In genomic region chr15:37132826-37133417, GRCh38 we compare ENCODE assay signal across 2 cellular contexts.
A peak's percentile ranks its signal among the peaks of the same experiment; 100 is the strongest.
TF ChIP-seq lines count a peak whose summit lies in the region.

No MANE protein-coding gene starts in this region.

TF ChIP-seq in HepG2, 621 proteins besides CTCF, POLR2A, EP300 and RAD21:
- no peak for TF ChIP-seq HDAC2 (CRISPR knock-in tag; IDR thresholded peaks at IDR 0.05)
- TF ChIP-seq GATA4 (IDR thresholded peaks at IDR 0.05; ENCODE audit: borderline replicate concordance, low read depth), result no peak
- TF ChIP-seq SNRNP70 (IDR thresholded peaks at IDR 0.05; ENCODE audit: low read depth, low read length), result 0 out of 2 replicates have a peak, but pooled peaks have one; percentile 72
- TF ChIP-seq ZNF101 (CRISPR knock-in tag; IDR thresholded peaks at IDR 0.05; ENCODE audit: borderline replicate concordance, low read depth), result no peak
- no peak for TF ChIP-seq NKX3-1 (CRISPR knock-in tag; IDR thresholded peaks at IDR 0.05)
- TF ChIP-seq, protein P1, sequence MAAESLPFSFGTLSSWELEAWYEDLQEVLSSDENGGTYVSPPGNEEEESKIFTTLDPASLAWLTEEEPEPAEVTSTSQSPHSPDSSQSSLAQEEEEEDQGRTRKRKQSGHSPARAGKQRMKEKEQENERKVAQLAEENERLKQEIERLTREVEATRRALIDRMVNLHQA (CRISPR knock-in tag; IDR thresholded peaks at IDR 0.05), result no peak
- TF ChIP-seq TAF15 (IDR thresholded peaks at IDR 0.05; ENCODE audit: low read depth, low read length, poor library complexity, severe bottlenecking), result no peak
- TF ChIP-seq AGO1 (IDR thresholded peaks at IDR 0.05; ENCODE audit: low read depth, low read length, poor library complexity, severe bottlenecking), result no peak
- no peak for TF ChIP-seq ZNF598 (CRISPR knock-in tag; IDR thresholded peaks at IDR 0.05; ENCODE audit: borderline replicate concordance)
- peak; percentile 85 for TF ChIP-seq SRSF9 (IDR thresholded peaks at IDR 0.05; ENCODE audit: borderline replicate concordance, insufficient read depth, low read depth, low read length, poor library complexity, severe bottlenecking)
- no peak for TF ChIP-seq PCBP2 (optimal IDR thresholded peaks at IDR 0.05; ENCODE audit: low read depth, low read length, poor library complexity, severe bottlenecking)
- TF ChIP-seq ZNF773 (CRISPR knock-in tag; IDR thresholded peaks at IDR 0.05; ENCODE audit: borderline replicate concordance), result no peak
- no peak for TF ChIP-seq ZNF530 (CRISPR knock-in tag; IDR thresholded peaks at IDR 0.05; ENCODE audit: low read depth)
- no peak for TF ChIP-seq BCLAF1 (IDR thresholded peaks at IDR 0.05)

TF ChIP-seq in K562, 482 proteins besides CTCF, POLR2A, EP300 and RAD21:
- TF ChIP-seq FOS (IDR thresholded peaks at IDR 0.05; ENCODE audit: extremely low read depth, insufficient read length) (no peak), MAFK (IDR thresholded peaks at IDR 0.05; ENCODE audit: low read length) (no peak), TEAD4 (IDR thresholded peaks at IDR 0.05; ENCODE audit: low read length) (no peak), TEAD4 (CRISPR knock-in tag; IDR thresholded peaks at IDR 0.05; ENCODE audit: borderline replicate concordance) (no peak), U2AF2 (optimal IDR thresholded peaks at IDR 0.05; ENCODE audit: low read depth, low read length) (peak; percentile 92), ZNF282 (CRISPR knock-in tag; IDR thresholded peaks at IDR 0.05) (no peak), ARID3A (IDR thresholded peaks at IDR 0.05; ENCODE audit: borderline replicate concordance, low read depth, low read length) (no peak), BCOR (IDR thresholded peaks at IDR 0.05) (no peak), SRSF1 (IDR thresholded peaks at IDR 0.05; ENCODE audit: low read depth, low read length) (no peak), PHTF2 (CRISPR knock-in tag; IDR thresholded peaks at IDR 0.05) (no peak), ZNF12 (CRISPR knock-in tag; IDR thresholded peaks at IDR 0.05) (no peak), ZNF253 (CRISPR knock-in tag; conservative IDR thresholded peaks at IDR 0.05) (no peak), ZNF696 (CRISPR knock-in tag; conservative IDR thresholded peaks at IDR 0.05) (no peak), U2AF1 (optimal IDR thresholded peaks at IDR 0.05; ENCODE audit: low read depth, low read length) (peak; percentile 97), TGIF2 (CRISPR knock-in tag; IDR thresholded peaks at IDR 0.05) (no peak), ZNF133 (CRISPR knock-in tag; IDR thresholded peaks at IDR 0.05) (no peak), ARID2 (IDR thresholded peaks at IDR 0.05) (no peak), CHD4 (IDR thresholded peaks at IDR 0.05; ENCODE audit: insufficient read depth, insufficient replicate concordance, low read depth, low read length, poor library complexity, severe bottlenecking) (no peak), FIP1L1 (IDR thresholded peaks at IDR 0.05; ENCODE audit: low read depth, low read length, poor library complexity, severe bottlenecking) (peak; percentile 52), CBX2 (IDR thresholded peaks at IDR 0.05; ENCODE audit: insufficient read depth, low read length, poor library complexity, severe bottlenecking) (no peak), KDM5B (IDR thresholded peaks at IDR 0.05; ENCODE audit: insufficient replicate concordance, low read depth, low read length) (no peak), ZNF140 (CRISPR knock-in tag; IDR thresholded peaks at IDR 0.05) (no peak)
- TF ChIP-seq, protein P2, sequence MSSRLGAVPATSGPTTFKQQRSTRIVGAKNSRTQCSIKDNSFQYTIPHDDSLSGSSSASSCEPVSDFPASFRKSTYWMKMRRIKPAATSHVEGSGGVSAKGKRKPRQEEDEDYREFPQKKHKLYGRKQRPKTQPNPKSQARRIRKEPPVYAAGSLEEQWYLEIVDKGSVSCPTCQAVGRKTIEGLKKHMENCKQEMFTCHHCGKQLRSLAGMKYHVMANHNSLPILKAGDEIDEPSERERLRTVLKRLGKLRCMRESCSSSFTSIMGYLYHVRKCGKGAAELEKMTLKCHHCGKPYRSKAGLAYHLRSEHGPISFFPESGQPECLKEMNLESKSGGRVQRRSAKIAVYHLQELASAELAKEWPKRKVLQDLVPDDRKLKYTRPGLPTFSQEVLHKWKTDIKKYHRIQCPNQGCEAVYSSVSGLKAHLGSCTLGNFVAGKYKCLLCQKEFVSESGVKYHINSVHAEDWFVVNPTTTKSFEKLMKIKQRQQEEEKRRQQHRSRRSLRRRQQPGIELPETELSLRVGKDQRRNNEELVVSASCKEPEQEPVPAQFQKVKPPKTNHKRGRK (tag; IDR thresholded peaks at IDR 0.05), result peak; percentile 86
